12 cellular contexts compared by ENCODE assay signal in the genomic region with DNA sequence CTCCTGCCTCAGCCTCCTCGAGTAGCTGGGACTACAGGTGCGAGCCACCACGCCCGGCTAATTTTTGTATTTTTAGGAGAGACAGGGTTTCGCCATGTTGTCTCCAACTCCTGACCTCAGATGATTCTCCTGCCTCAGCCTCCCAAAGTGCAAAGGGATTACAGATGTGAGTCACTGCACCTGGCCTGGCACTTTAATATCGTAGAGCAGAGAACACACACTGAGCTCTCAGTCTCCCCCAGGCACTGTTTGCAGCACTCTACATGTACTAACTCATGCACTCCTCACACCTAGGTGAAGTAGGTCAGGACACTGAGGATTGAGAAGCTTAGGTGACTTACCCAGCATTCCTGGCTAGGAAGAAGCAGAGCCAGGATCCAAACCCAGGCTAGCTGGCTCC. TPM values are rescaled to one million over a fixed set of nuclear protein-coding genes. Genes with fewer than 3 reads are reported as not detected.
A peak's percentile ranks its signal among the peaks of the same experiment; 100 is the strongest.
DNase-seq lines count a peak whose midpoint lies in the region; ATAC-seq, FAIRE-seq and TF ChIP-seq lines count a peak whose summit lies in the region.
"Had no signal": no experiment of that assay in that cellular context is flagged by ENCODE, and none has a peak within 500 bp of the region (broad histone marks: within the 10 kb centered on the region; RNA-seq: fewer than 3 reads in every experiment).

No MANE protein-coding gene starts in this region.

- BruUV-seq in MCF 10A (replicated peaks; lab: Mats Ljungman, UMichigan), result no TSS peak

- H3K27me3 Mint-ChIP-seq in MCF 10A (ENCODE audit: insufficient read depth, unreplicated experiment), result peaks cover under 1% of the 10 kb centered on the region

- peak; percentile 70 for DNase-seq in MCF 10A (ENCODE audit: unreplicated experiment)
- DNase-seq in breast epithelium (ENCODE audit: low spot score in 2 of 2), result no peak
- peak; percentile 76 for DNase-seq in bronchial epithelial cell (ENCODE audit: low read depth)
- peak; percentile 52 for DNase-seq in islet precursor cell
- DNase-seq in CD1c-positive myeloid dendritic cell (ENCODE audit: extremely low spot score), result no peak
- no peak for DNase-seq in GF-D8 (lab: John Stamatoyannopoulos, UW)
- no peak for DNase-seq in Right ventricle myocardium superior
- DNase-seq: NCI-H2171 had no signal

- H3K9me3 Mint-ChIP-seq in MCF 10A (ENCODE audit: unreplicated experiment), result no peaks in the 10 kb centered on the region
- H3K9me3 Mint-ChIP-seq: GM23338 had no signal

- H3K4me1 ChIP-seq in breast epithelium, result no peaks in the 10 kb centered on the region

- H3K4me3 Mint-ChIP-seq in MCF 10A (ENCODE audit: unreplicated experiment), result no peak overlapping the region
- H3K4me3 Mint-ChIP-seq: GM23338 had no signal

- no peak for TF ChIP-seq POLR2A in breast epithelium (IDR thresholded peaks at IDR 0.05)

- no peak overlapping the region for H3K27ac ChIP-seq in breast epithelium
- H3K27ac ChIP-seq: C4-2B had no signal

- POLR2A ChIA-PET in MCF 10A (lab: Yijun Ruan, JAX), result interaction anchor here (0.6 to 2.6 kb wide), 7 partner anchors 16 to 346 kb away, joined by 3 to 12 read pairs (median 5); partner anchors contain the start of gene RNASEK

- H3K36me3 Mint-ChIP-seq in MCF 10A (ENCODE audit: insufficient read depth, unreplicated experiment), result no peaks in the 10 kb centered on the region

- H3K9me3 ChIP-seq in breast epithelium, result no peaks in the 10 kb centered on the region

- H3K36me3 ChIP-seq in breast epithelium (no peaks in the 10 kb centered on the region), bronchial epithelial cell (ENCODE audit: control insufficient read depth, insufficient read depth, low read length) (no peaks in the 10 kb centered on the region)

- peak; percentile 85 for FAIRE-seq in bronchial epithelial cell (lab: Jason Lieb, UNC)

- no peak for ATAC-seq in Right ventricle myocardium superior (ENCODE audit: poor library complexity)

- CTCF ChIA-PET in MCF 10A (lab: Yijun Ruan, JAX), result interaction anchor here (0.6 to 8.1 kb wide), 34 partner anchors 9 to 358 kb away, joined by 3 to 73 read pairs (median 4); no protein-coding TSS in a partner anchor

- H3K27me3 ChIP-seq in breast epithelium (no peaks in the 10 kb centered on the region), bronchial epithelial cell (ENCODE audit: control insufficient read depth, insufficient read depth, low read length) (no peaks in the 10 kb centered on the region)

- H3K4me3 ChIP-seq in breast epithelium (no peak overlapping the region), bronchial epithelial cell (ENCODE audit: low read depth, low read length) (no peak overlapping the region)
- H3K4me3 ChIP-seq: GM23338 had no signal

- H3K4me1 Mint-ChIP-seq in MCF 10A (ENCODE audit: insufficient read depth, unreplicated experiment), result peaks cover 34% of the 10 kb centered on the region

- no peak for TF ChIP-seq CTCF in MCF 10A (IDR thresholded peaks at IDR 0.05; ENCODE audit: unreplicated experiment)
- no peak for TF ChIP-seq CTCF in breast epithelium (IDR thresholded peaks at IDR 0.05)
- TF ChIP-seq CTCF in bronchial epithelial cell (IDR thresholded peaks at IDR 0.05; ENCODE audit: insufficient read depth, low read length, severe bottlenecking), result no peak

- intact Hi-C loops in MCF 10A (cut with micrococcal nuclease), result loop anchor here (1.0 to 5.0 kb wide), 6 partner anchors 134 to 356 kb away; partner anchors contain the start of gene BCL6B
- intact Hi-C loops in breast epithelium (cut with DNase I; ENCODE audit: low total_unique reads), result loop anchor here (2.0 kb wide), 1 partner anchor 44 kb away; no protein-coding TSS in a partner anchor
- intact Hi-C loops in Right ventricle myocardium superior (cut with DNase I), result loop anchor here (10.0 kb wide), 1 partner anchor 338 kb away; no protein-coding TSS in a partner anchor

- no peak overlapping the region for H3K27ac Mint-ChIP-seq in MCF 10A (ENCODE audit: low read depth, unreplicated experiment)
- H3K27ac Mint-ChIP-seq: GM23338 had no signal

RNA-seq across cellular contexts. Expression of gene C17orf100, which starts 15.0 kb away (rescaled TPM):
- 1.4 and 1.7 TPM in 2 replicates for total RNA-seq in MCF 10A (2022)
- under 1 TPM; 0.16 to 0.98 (median 0.88) TPM for total RNA-seq in breast epithelium
- total RNA-seq in bronchial epithelial cell, result 0.13 and 0.53 TPM in 2 replicates
- 0.48 TPM for total RNA-seq in Right ventricle myocardium superior

RNA-seq across cellular contexts. Expression of gene MED31, which starts 15.2 kb away (rescaled TPM):
- 17.7 and 17.8 TPM in 2 replicates for total RNA-seq in MCF 10A (2022)
- total RNA-seq in breast epithelium, result 10 to 100 TPM in 2 of 3 donors, 1 to 10 TPM in 1; 5.4 to 13.4 (median 12.9) TPM
- total RNA-seq in bronchial epithelial cell, result 11.1 and 11.6 TPM in 2 replicates
- 14.5 TPM for total RNA-seq in Right ventricle myocardium superior

RNA-seq across cellular contexts. Expression of gene TXNDC17, which starts 25.7 kb away (rescaled TPM):
- total RNA-seq in MCF 10A (2022) (137 and 146 TPM in 2 replicates), breast epithelium (100 to 1,000 TPM; 125 to 145 (median 134) TPM), bronchial epithelial cell (222 and 317 TPM in 2 replicates), Right ventricle myocardium superior (44.5 TPM)

RNA-seq across cellular contexts. Expression of gene KIAA0753, which starts 26.0 kb away (rescaled TPM):
- 22.8 and 25.3 TPM in 2 replicates for total RNA-seq in MCF 10A (2022)
- total RNA-seq in breast epithelium, result 10 to 100 TPM; 10.1 to 26.5 (median 25.6) TPM
- total RNA-seq in bronchial epithelial cell, result 6.6 and 9.2 TPM in 2 replicates
- total RNA-seq in Right ventricle myocardium superior, result 3.5 TPM

RNA-seq across cellular contexts. Expression of gene SLC13A5, which starts 46.6 kb away (rescaled TPM):
- total RNA-seq in MCF 10A (2022) (not detected in 2 replicates), breast epithelium (under 1 TPM in 1 of 3 donors, not detected in 2; 0.32 TPM), bronchial epithelial cell (0.38 and 0.53 TPM in 2 replicates), Right ventricle myocardium superior (not detected)
- total RNA-seq: M059J, OCI-LY7 had no signal

Comparison
In these comparisons a context has a peak if more than half of its experiments do, and no peak if none do; other contexts are left out.
1. DNase-seq: peak in MCF 10A (single experiment), bronchial epithelial cell (single experiment) and islet precursor cell (single experiment); none in breast epithelium (0 of 2), CD1c-positive myeloid dendritic cell (single experiment), GF-D8 (single experiment) and Right ventricle myocardium superior (single experiment).